18 cellular contexts compared by ENCODE assay signal in the genomic region with DNA sequence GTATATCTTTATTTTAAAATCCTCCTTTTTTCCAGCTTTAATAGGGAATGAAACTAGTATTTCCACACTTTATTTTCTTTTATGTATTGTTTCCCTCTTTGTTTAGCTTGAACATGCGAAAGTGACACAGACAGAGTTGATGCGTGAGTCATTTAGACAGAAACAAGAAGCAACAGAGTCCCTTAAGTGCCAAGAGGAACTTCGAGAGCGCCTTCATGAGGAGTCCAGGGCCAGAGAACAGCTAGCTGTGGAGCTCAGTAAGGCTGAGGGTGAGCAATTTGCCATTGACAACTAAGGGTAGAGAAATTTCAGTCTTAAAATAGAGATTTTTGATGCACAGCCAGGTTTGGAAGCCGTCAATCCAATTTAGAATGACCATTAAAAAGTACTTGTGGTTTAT.
DNase-seq lines count a peak whose midpoint lies in the region; ATAC-seq and TF ChIP-seq lines count a peak whose summit lies in the region.
"Had no signal": no experiment of that assay in that cellular context is flagged by ENCODE, and none has a peak within 500 bp of the region (broad histone marks: within the 10 kb centered on the region; RNA-seq: fewer than 3 reads in every experiment).

No MANE protein-coding gene starts in this region.

- H3K4me3 Mint-ChIP-seq in nephron progenitor cell = no peak overlapping the region
- H3K4me3 Mint-ChIP-seq in CD8-positive, alpha-beta memory T cell = no peak overlapping the region
- H3K4me3 Mint-ChIP-seq: activated CD4-positive, alpha-beta T cell treated with anti-CD3 and anti-CD28 coated beads, Interleukin-2, amount 10 ng/mL, durations not matched to agents 24 days and 14 days; neural progenitor cell had no signal

- no peaks in the 10 kb centered on the region for H3K9me3 ChIP-seq in CD8-positive, alpha-beta memory T cell (ENCODE audit: low read length)
- H3K9me3 ChIP-seq: SK-N-SH, stomach, uterus had no signal

- H3K4me1 ChIP-seq in foreskin keratinocyte = peaks cover 30% of the 10 kb centered on the region
- H3K4me1 ChIP-seq in CD8-positive, alpha-beta memory T cell (ENCODE audit: insufficient read depth, low read length) = peaks cover 17% of the 10 kb centered on the region
- H3K4me1 ChIP-seq: uterus had no signal

- POLR2A ChIA-PET in CD8-positive, alpha-beta memory T cell (lab: Charles Lee) = no interaction called here

- H3K9me3 Mint-ChIP-seq in nephron progenitor cell = no peaks in the 10 kb centered on the region
- H3K9me3 Mint-ChIP-seq in CD8-positive, alpha-beta memory T cell = no peaks in the 10 kb centered on the region
- H3K9me3 Mint-ChIP-seq: activated CD4-positive, alpha-beta T cell treated with anti-CD3 and anti-CD28 coated beads, Interleukin-2, amount 10 ng/mL, durations not matched to agents 24 days and 14 days; neural progenitor cell had no signal

- no peaks in the 10 kb centered on the region for H3K27me3 Mint-ChIP-seq in nephron progenitor cell (ENCODE audit: low read depth, poor library complexity)
- H3K27me3 Mint-ChIP-seq in CD8-positive, alpha-beta memory T cell = no peaks in the 10 kb centered on the region
- H3K27me3 Mint-ChIP-seq: activated CD4-positive, alpha-beta T cell treated with anti-CD3 and anti-CD28 coated beads, Interleukin-2, amount 10 ng/mL, durations not matched to agents 24 days and 14 days had no signal

- peak; percentile 65 for DNase-seq in CD1c-positive myeloid dendritic cell (ENCODE audit: extremely low spot score)
- DNase-seq in NOMO-1 treated with dmso at 0.1 percent for 144 hours (lab: John Stamatoyannopoulos, UW; ENCODE audit: unreplicated experiment) = peak; percentile 92
- DNase-seq in foreskin keratinocyte = peak; percentile 68 to 82
- DNase-seq in nephron progenitor cell = no peak
- no peak for DNase-seq in CD8-positive, alpha-beta memory T cell
- no peak for DNase-seq in SW 1271 (lab: John Stamatoyannopoulos, UW)
- DNase-seq in NCI-H1436 (lab: John Stamatoyannopoulos, UW) = no peak
- DNase-seq in NCI-H1417 (lab: John Stamatoyannopoulos, UW) = no peak
- DNase-seq: activated CD4-positive, alpha-beta T cell treated with anti-CD3 and anti-CD28 coated beads, Interleukin-2, amount 10 ng/mL, durations not matched to agents 24 days and 14 days; activated CD8-positive, alpha-beta memory T cell treated with anti-CD3 and anti-CD28 coated beads, Interleukin-2, amount 50 U/mL, for 4 hours; activated gamma-delta T cell; GDM1; NCI-H2081; NCI-H524; SK-N-SH; stomach; uterus had no signal

- no peak overlapping the region for H3K4me3 ChIP-seq in CD8-positive, alpha-beta memory T cell (ENCODE audit: low read length)
- H3K4me3 ChIP-seq: neural progenitor cell, stomach, uterus had no signal

- H3K27ac Mint-ChIP-seq in nephron progenitor cell = peak overlapping the region; percentile 10
- H3K27ac Mint-ChIP-seq in CD8-positive, alpha-beta memory T cell = peak overlapping the region in 1 of 8 donors; percentile 8
- H3K27ac Mint-ChIP-seq: activated CD4-positive, alpha-beta T cell treated with anti-CD3 and anti-CD28 coated beads, Interleukin-2, amount 10 ng/mL, durations not matched to agents 24 days and 14 days; neural progenitor cell had no signal

- CTCF ChIA-PET in CD8-positive, alpha-beta memory T cell (lab: Charles Lee) = interaction anchor here (1.4 kb wide), 1 partner anchor 15 kb away, joined by 5 read pairs; no protein-coding TSS in a partner anchor

- H3K4me1 Mint-ChIP-seq in nephron progenitor cell = no peaks in the 10 kb centered on the region
- peaks cover 13 to 18% (median 17%) of the 10 kb centered on the region in 3 donors for H3K4me1 Mint-ChIP-seq in CD8-positive, alpha-beta memory T cell

- H3K36me3 ChIP-seq in CD8-positive, alpha-beta memory T cell (ENCODE audit: insufficient read depth, low read length) = peaks cover 4% of the 10 kb centered on the region
- H3K36me3 ChIP-seq: uterus had no signal

- TF ChIP-seq CTCF in foreskin keratinocyte (conservative IDR thresholded peaks at IDR 0.05) (peak; percentile 35), nephron progenitor cell (IDR thresholded peaks at IDR 0.05) (no peak)

- peak; percentile 99 for ATAC-seq in foreskin keratinocyte

- H3K27ac ChIP-seq in foreskin keratinocyte = peak overlapping the region; percentile 18
- H3K27ac ChIP-seq in CD8-positive, alpha-beta memory T cell (ENCODE audit: low read depth, low read length) = no peak overlapping the region
- H3K27ac ChIP-seq: neural progenitor cell, stomach, uterus had no signal

- no peaks in the 10 kb centered on the region for H3K27me3 ChIP-seq in foreskin keratinocyte
- no peaks in the 10 kb centered on the region for H3K27me3 ChIP-seq in CD8-positive, alpha-beta memory T cell (ENCODE audit: insufficient read depth, low read length, poor library complexity, severe bottlenecking)
- H3K27me3 ChIP-seq: neural progenitor cell, stomach, uterus had no signal

- H3K36me3 Mint-ChIP-seq in nephron progenitor cell (ENCODE audit: low read depth) = peaks cover 23% of the 10 kb centered on the region
- H3K36me3 Mint-ChIP-seq in CD8-positive, alpha-beta memory T cell = peaks cover 0 to 36% (median 7%) of the 10 kb centered on the region in 3 donors

Comparison
In these comparisons a context has a peak if more than half of its experiments do, and no peak if none do; other contexts are left out.
1. DNase-seq: peak in CD1c-positive myeloid dendritic cell (single experiment), NOMO-1 treated with dmso at 0.1 percent for 144 hours (single experiment) and foreskin keratinocyte (2 of 2); none in nephron progenitor cell (single experiment), CD8-positive, alpha-beta memory T cell (0 of 5), SW 1271 (0 of 2), NCI-H1436 (single experiment) and NCI-H1417 (0 of 3).